In genomic region chr1:111656093-111657017, GRCh38 we compare ENCODE assay signal across 8 cellular contexts. TPM values are rescaled to one million over a fixed set of nuclear protein-coding genes. Genes with fewer than 3 reads are reported as not detected.
DNase-seq lines count a peak whose midpoint lies in the region; ATAC-seq and TF ChIP-seq lines count a peak whose summit lies in the region.

No MANE protein-coding gene starts in this region.

- peak; percentile 89 for TF ChIP-seq RAD21 in SK-N-SH (IDR thresholded peaks at IDR 0.05; ENCODE audit: low read length)

- peak overlapping the region; percentile 13 for H3K4me3 Mint-ChIP-seq in natural killer cell treated with Interleukin-12 subunit alpha and Interleukin-12 subunit beta and Interleukin-15 and Interleukin-18, amount 100 ng/mL, for 72 hours

- 63% methylated on average over 5 of the region's 5 CpGs for WGBS in SK-N-SH (ENCODE audit: low lambda C conversion rate)
- 51 to 63% methylated on average over 5 of the region's 5 CpGs for WGBS in esophagus squamous epithelium, 2 donors

- H3K36me3 ChIP-seq in SK-N-SH (replicated peaks in 1 of 2; ENCODE audit: control insufficient read depth in 1 of 2, insufficient read depth in 2 of 2, low read length in 1 of 2) (peaks cover 0 to 7% of the 10 kb centered on the region in 2 experiments), esophagus squamous epithelium (no peaks in the 10 kb centered on the region)

- ATAC-seq in natural killer cell treated with Interleukin-12 subunit alpha and Interleukin-12 subunit beta and Interleukin-15 and Interleukin-18, amount 100 ng/mL, for 72 hours: no peak
- ATAC-seq in GM19455 (IDR thresholded peaks at IDR 0.05; ENCODE audit: unreplicated experiment) (no peak), HG02870 (IDR thresholded peaks at IDR 0.05; ENCODE audit: unreplicated experiment) (no peak)

- TF ChIP-seq EP300 in SK-N-SH (IDR thresholded peaks at IDR 0.05; ENCODE audit: borderline replicate concordance in 1 of 2, low read depth in 1 of 2, low read length in 1 of 2): peak in 1 of 2 experiments; percentile 16; a peak in 1 of 4 replicates

- H3K36me3 Mint-ChIP-seq in natural killer cell treated with Interleukin-12 subunit alpha and Interleukin-12 subunit beta and Interleukin-15 and Interleukin-18, amount 100 ng/mL, for 72 hours: no peaks in the 10 kb centered on the region

- TF ChIP-seq CTCF in SK-N-SH (IDR thresholded peaks at IDR 0.05) (peak; percentile 82), esophagus squamous epithelium (IDR thresholded peaks at IDR 0.05) (peak; percentile 5 to 65 (median 54))

- H3K79me2 ChIP-seq in SK-N-SH (ENCODE audit: insufficient read depth): peaks cover 65% of the 10 kb centered on the region

- intact Hi-C loops in esophagus squamous epithelium (cut with DNase I): loop anchor here (5.0 kb wide), 1 partner anchor 149 kb away; no protein-coding TSS in a partner anchor

- no peak for TF ChIP-seq POLR2A in esophagus squamous epithelium (IDR thresholded peaks at IDR 0.05)

- H3K27ac Mint-ChIP-seq in natural killer cell treated with Interleukin-12 subunit alpha and Interleukin-12 subunit beta and Interleukin-15 and Interleukin-18, amount 100 ng/mL, for 72 hours: peak overlapping the region; percentile 7 to 9

- H3K9me3 ChIP-seq in SK-N-SH: no peaks in the 10 kb centered on the region
- no peaks in the 10 kb centered on the region for H3K9me3 ChIP-seq in esophagus squamous epithelium

- no peaks in the 10 kb centered on the region for H3K9me2 ChIP-seq in SK-N-SH

- H3K27ac ChIP-seq in SK-N-SH (ENCODE audit: low read depth in 2 of 2, low read length in 1 of 2): no peak overlapping the region
- peak overlapping the region in 3 of 4 donors; percentile 15 to 48 (median 17) for H3K27ac ChIP-seq in esophagus squamous epithelium

- POLR2A ChIA-PET in SK-N-SH (lab: Yijun Ruan, JAX): no interaction called here

- DNase-seq in NCI-H146 (lab: John Stamatoyannopoulos, UW) (peak; percentile 9), NCI-H146 treated with DMSO at 0.1 percent for 48 hours (lab: John Stamatoyannopoulos, UW; ENCODE audit: unreplicated experiment) (no peak), HS-5 (ENCODE audit: low read depth) (peak; percentile 49), SK-N-SH (peak; percentile 59), esophagus squamous epithelium (lab: John Stamatoyannopoulos, UW) (no peak)
- DNase-seq in natural killer cell treated with Interleukin-12 subunit alpha and Interleukin-12 subunit beta and Interleukin-15 and Interleukin-18, amount 100 ng/mL, for 72 hours (ENCODE audit: low spot score): no peak

- no peak overlapping the region for H2AFZ ChIP-seq in SK-N-SH (ENCODE audit: low read depth)

- H3K27me3 Mint-ChIP-seq in natural killer cell treated with Interleukin-12 subunit alpha and Interleukin-12 subunit beta and Interleukin-15 and Interleukin-18, amount 100 ng/mL, for 72 hours: no peaks in the 10 kb centered on the region

- no peak overlapping the region for H3K4me2 ChIP-seq in SK-N-SH

- no peaks in the 10 kb centered on the region for H3K9me3 Mint-ChIP-seq in natural killer cell treated with Interleukin-12 subunit alpha and Interleukin-12 subunit beta and Interleukin-15 and Interleukin-18, amount 100 ng/mL, for 72 hours

- CTCF ChIA-PET in SK-N-SH (lab: Yijun Ruan, JAX): interaction anchor here (1.4 to 1.5 kb wide), 2 partner anchors 11 to 148 kb away, joined by 3 to 11 read pairs; no protein-coding TSS in a partner anchor

- no peak overlapping the region for H3K4me3 ChIP-seq in SK-N-SH (ENCODE audit: low read depth in 2 of 2, low read length in 1 of 2)
- no peak overlapping the region for H3K4me3 ChIP-seq in esophagus squamous epithelium

- H3K27me3 ChIP-seq in SK-N-SH (ENCODE audit: insufficient read depth) (no peaks in the 10 kb centered on the region), esophagus squamous epithelium (no peaks in the 10 kb centered on the region)

- peaks cover 31 to 46% of the 10 kb centered on the region in 2 donors for H3K4me1 Mint-ChIP-seq in natural killer cell treated with Interleukin-12 subunit alpha and Interleukin-12 subunit beta and Interleukin-15 and Interleukin-18, amount 100 ng/mL, for 72 hours (ENCODE audit: low read depth in 2 of 2)

- H4K20me1 ChIP-seq in SK-N-SH (ENCODE audit: insufficient read depth): no peaks in the 10 kb centered on the region

- H3K4me1 ChIP-seq in SK-N-SH (ENCODE audit: control insufficient read depth in 1 of 2, insufficient read depth in 2 of 2, low read depth in 1 of 2, low read length in 1 of 2) (no peaks in the 10 kb centered on the region), esophagus squamous epithelium (peaks cover 0 to 77% (median 12%) of the 10 kb centered on the region in 3 donors)

- peaks cover 4% of the 10 kb centered on the region for H3F3A ChIP-seq in SK-N-SH (replicated peaks; ENCODE audit: insufficient read depth)

- H3K9ac ChIP-seq in SK-N-SH: no peak overlapping the region

TF ChIP-seq in SK-N-SH, 30 proteins besides CTCF, POLR2A, EP300 and RAD21:
- TF ChIP-seq MAX (IDR thresholded peaks at IDR 0.05; ENCODE audit: low read depth) (no peak), SMC3 (IDR thresholded peaks at IDR 0.05; ENCODE audit: low read depth, low read length) (peak; percentile 84)

RNA-seq across cellular contexts. Expression of gene RAP1A, which starts 36.8 kb away (rescaled TPM):
- 17.7 and 19.8 TPM in 2 replicates for polyA plus RNA-seq in SK-N-SH (2012; rRNA removed)
- polyA plus RNA-seq in SK-N-SH (2012; cell fraction: cytosol; rRNA removed): 33.1 and 48.0 TPM in 2 replicates
- polyA plus RNA-seq in SK-N-SH (2012; cell fraction: nucleus; rRNA removed): 3.8 and 6.7 TPM in 2 replicates
- 100 to 1,000 TPM in 1 of 4 donors, 10 to 100 TPM in 3; 24.3 to 111 (median 43.3) TPM for total RNA-seq in esophagus squamous epithelium
- total RNA-seq in natural killer cell treated with Interleukin-12 subunit alpha and Interleukin-12 subunit beta and Interleukin-15 and Interleukin-18, amount 100 ng/mL, for 72 hours: 100 to 1,000 TPM in 1 of 2 donors, 10 to 100 TPM in 1; 97.8 to 138 TPM

Comparison
In these comparisons a context has a peak if more than half of its experiments do, and no peak if none do; other contexts are left out.
1. DNase-seq: peak in NCI-H146 (single experiment), HS-5 (single experiment) and SK-N-SH (single experiment); none in NCI-H146 treated with DMSO at 0.1 percent for 48 hours (single experiment), esophagus squamous epithelium (single experiment) and natural killer cell treated with Interleukin-12 subunit alpha and Interleukin-12 subunit beta and Interleukin-15 and Interleukin-18, amount 100 ng/mL, for 72 hours (single experiment).
2. H3K27ac ChIP-seq: peak in esophagus squamous epithelium (3 of 4); none in SK-N-SH (0 of 2).